Comparison of ENCODE assay signal across 8 cellular contexts in genomic region chr17:59845595-59846390, GRCh38. TPM values are rescaled to one million over a fixed set of nuclear protein-coding genes. Genes with fewer than 3 reads are reported as not detected.
DNase-seq lines count a peak whose midpoint lies in the region; ATAC-seq, FAIRE-seq and TF ChIP-seq lines count a peak whose summit lies in the region.

No MANE protein-coding gene starts in this region.

- H3K27me3 Mint-ChIP-seq in Caco-2 (ENCODE audit: insufficient read depth, unreplicated experiment): no peaks in the 10 kb centered on the region
- no peaks in the 10 kb centered on the region for H3K27me3 Mint-ChIP-seq in glutamatergic neuron (ENCODE audit: unreplicated experiment)

- in situ Hi-C loops in K562 (cut with MboI): loop anchor here (5.0 kb wide), 1 partner anchor 88 kb away; no protein-coding TSS in a partner anchor

- FAIRE-seq in K562 (lab: Jason Lieb, UNC): no peak

- TF ChIP-seq EP300 in K562 (IDR thresholded peaks at IDR 0.05; ENCODE audit: low read length): no peak

- H3K36me3 ChIP-seq in Caco-2 (ENCODE audit: control insufficient read depth, insufficient read depth, low read length) (0 out of 2 replicates have a peak, but pooled peaks cover 2% of the 10 kb centered on the region), K562 (ENCODE audit: control insufficient read depth, insufficient read depth, low read length) (peaks cover 15% of the 10 kb centered on the region)

- 46% methylated on average over 3 of the region's 3 CpGs for WGBS in K562 (ENCODE audit: insufficient coverage, low coverage, missing lambda C conversion rate)

- peaks cover 26% of the 10 kb centered on the region for H3K79me2 ChIP-seq in K562 (ENCODE audit: control insufficient read depth, insufficient read depth, low read length)

- H3K9me3 Mint-ChIP-seq in Caco-2 (ENCODE audit: unreplicated experiment) (no peaks in the 10 kb centered on the region), glutamatergic neuron (ENCODE audit: unreplicated experiment) (peaks cover 2% of the 10 kb centered on the region)

- H3K9ac ChIP-seq in K562 (ENCODE audit: insufficient read depth in 1 of 2, low read depth in 2 of 2, low read length in 2 of 2): no peak overlapping the region

- peaks cover 78% of the 10 kb centered on the region for H3K4me1 ChIP-seq in Caco-2
- H3K4me1 ChIP-seq in K562 (replicated peaks in 1 of 2; ENCODE audit: control insufficient read depth in 2 of 2, insufficient read depth in 2 of 2, low read length in 2 of 2): peaks cover 20 to 42% of the 10 kb centered on the region in 2 experiments

- H4K20me1 ChIP-seq in K562 (replicated peaks; ENCODE audit: control insufficient read depth, insufficient read depth, low read length): no peaks in the 10 kb centered on the region

- peak overlapping the region; percentile 20; the same call in 1 of the 3 replicates for H3K27ac ChIP-seq in K562 (ENCODE audit: extremely low read depth, low read depth, low read length)

- no peaks in the 10 kb centered on the region for H3K9me1 ChIP-seq in K562 (ENCODE audit: control insufficient read depth, insufficient read depth, low read length)

- CTCF ChIA-PET in Caco-2 (lab: Charles Lee): interaction anchor here (1.5 kb wide), 1 partner anchor 14 kb away, joined by 3 read pairs; no protein-coding TSS in a partner anchor
- CTCF ChIA-PET in K562 (lab: Yijun Ruan, JAX; ENCODE audit: low intra/inter-chr PET ratio): interaction anchor here (0.5 to 0.6 kb wide), 2 partner anchors 28 to 96 kb away, joined by 3 to 5 read pairs; no protein-coding TSS in a partner anchor

- DNase-seq in Caco-2: peak; percentile 86 to 91
- DNase-seq in HT1080 (ENCODE audit: low read depth): peak; percentile 72
- DNase-seq in K562 (ENCODE audit: extremely low read depth in 1 of 4, low spot score in 3 of 4): peak; percentile 28 to 45 (median 38)
- DNase-seq in left kidney (ENCODE audit: low read depth, low spot score): peak; percentile 50
- peak; percentile 88 for DNase-seq in stromal cell of bone marrow (ENCODE audit: low read depth)
- no peak for DNase-seq in glutamatergic neuron
- DNase-seq in ureter (ENCODE audit: low spot score): no peak

- H3K9me3 ChIP-seq in Caco-2: no peaks in the 10 kb centered on the region
- no peaks in the 10 kb centered on the region for H3K9me3 ChIP-seq in K562 (replicated peaks; ENCODE audit: control insufficient read depth, insufficient read depth, low read depth, low read length)

- BruUV-seq in Caco-2 (replicated peaks; lab: Mats Ljungman, UMichigan) (TSS peak; percentile 88), K562 (replicated peaks; lab: Mats Ljungman, UMichigan) (no TSS peak)

- H3K4me2 ChIP-seq in K562 (ENCODE audit: insufficient read depth, low read length): no peak overlapping the region

- H3K4me3 ChIP-seq in Caco-2 (ENCODE audit: low read depth, low read length): no peak overlapping the region
- no peak overlapping the region for H3K4me3 ChIP-seq in K562

- peak overlapping the region; percentile 89 for H3K4me3 Mint-ChIP-seq in Caco-2 (ENCODE audit: unreplicated experiment)
- H3K4me3 Mint-ChIP-seq in glutamatergic neuron (ENCODE audit: unreplicated experiment): no peak overlapping the region

- TF ChIP-seq POLR2A in K562 (conservative IDR thresholded peaks at IDR 0.05): 0 out of 2 replicates have a peak, but pooled peaks have one; percentile 11

- POLR2A ChIA-PET in Caco-2 (lab: Charles Lee): interaction anchor here (0.6 to 1.1 kb wide), 5 partner anchors 8 to 59 kb away, joined by 3 to 6 read pairs (median 3); partner anchors contain the start of gene TUBD1
- POLR2A ChIA-PET in K562 (lab: Yijun Ruan, JAX): interaction anchor here (0.6 to 2.0 kb wide), 5 partner anchors 16 to 559 kb away, joined by 3 to 13 read pairs (median 3); no protein-coding TSS in a partner anchor

- TF ChIP-seq CTCF in Caco-2 (IDR thresholded peaks at IDR 0.05; ENCODE audit: insufficient read depth in 1 of 2, low read depth in 1 of 2, low read length in 1 of 2, severe bottlenecking in 1 of 2, unreplicated experiment in 1 of 2): no peak
- no peak for TF ChIP-seq CTCF in K562 (IDR thresholded peaks at IDR 0.05 in 2 of 3, conservative IDR thresholded peaks at IDR 0.05 in 1 of 3; ENCODE audit: insufficient read depth in 2 of 3, low read depth in 1 of 3, low read length in 3 of 3)
- TF ChIP-seq CTCF in glutamatergic neuron (IDR thresholded peaks at IDR 0.05; ENCODE audit: partially characterized antibody, unreplicated experiment): no peak

- no peak for ATAC-seq in K562

- peaks cover 72% of the 10 kb centered on the region for H3K4me1 Mint-ChIP-seq in Caco-2 (ENCODE audit: low read depth, unreplicated experiment)
- H3K4me1 Mint-ChIP-seq in glutamatergic neuron (ENCODE audit: low read depth, unreplicated experiment): peaks cover 2% of the 10 kb centered on the region

- H3K27me3 ChIP-seq in Caco-2 (replicated peaks; ENCODE audit: control insufficient read depth, insufficient read depth, low read length): no peaks in the 10 kb centered on the region
- H3K27me3 ChIP-seq in K562 (ENCODE audit: control insufficient read depth in 2 of 2, insufficient read depth in 2 of 2, low read length in 2 of 2): no peaks in the 10 kb centered on the region

- peak overlapping the region; percentile 98 for H3K27ac Mint-ChIP-seq in Caco-2 (ENCODE audit: unreplicated experiment)
- no peak overlapping the region for H3K27ac Mint-ChIP-seq in glutamatergic neuron (ENCODE audit: unreplicated experiment)

- peaks cover 98% of the 10 kb centered on the region for H3K36me3 Mint-ChIP-seq in Caco-2 (ENCODE audit: insufficient read depth, unreplicated experiment)
- H3K36me3 Mint-ChIP-seq in glutamatergic neuron (ENCODE audit: unreplicated experiment): no peaks in the 10 kb centered on the region

- TF ChIP-seq RAD21 in K562 (CRISPR knock-in tag; conservative IDR thresholded peaks at IDR 0.05 in 1 of 2, IDR thresholded peaks at IDR 0.05 in 1 of 2): no peak

- intact Hi-C loops in Caco-2 (cut with micrococcal nuclease; ENCODE audit: unreplicated experiment) (loop anchor here (1.0 to 5.0 kb wide), 3 partner anchors 8 to 138 kb away; partner anchors contain the start of genes PTRH2 and VMP1), K562 (cut with micrococcal nuclease) (no loop called here)

- H2AFZ ChIP-seq in K562 (ENCODE audit: low read depth, low read length): no peak overlapping the region

TF ChIP-seq in PFSK-1, 5 proteins besides CTCF, POLR2A, EP300 and RAD21 (continues in another document):
- TF ChIP-seq POLR2AphosphoS5 (IDR thresholded peaks at IDR 0.05; ENCODE audit: low read depth, low read length): 0 out of 2 replicates have a peak, but pooled peaks have one; percentile 28

RNA-seq across cellular contexts. Expression of gene TUBD1, which starts 47.0 kb away (rescaled TPM):
- 22.5 and 23.6 TPM in 2 replicates for total RNA-seq in Caco-2 (2022)
- total RNA-seq in HT1080 (2014; rRNA removed; shearing (Covaris generic)): 3.5 and 6.1 TPM in 2 replicates
- polyA plus RNA-seq in HT1080 (2015; cell fraction: cytosol; rRNA removed): 3.4 and 4.0 TPM in 2 replicates
- 7.1 TPM in 2 replicates for polyA plus RNA-seq in HT1080 (2015; cell fraction: nucleus; rRNA removed)
- 5.3 TPM for polyA plus RNA-seq in PFSK-1 (2012; ENCODE audit: insufficient read length, low read depth)
- total RNA-seq in K562 (2011; cell fraction: chromatin; rRNA removed; ENCODE audit: low replicate concordance): 62.4 and 83.7 TPM in 2 replicates
- total RNA-seq in K562 (2011; cell fraction: nucleolus; rRNA removed): 24.5 and 26.2 TPM in 2 replicates
- 38.4 and 38.8 TPM in 2 replicates for total RNA-seq in K562 (2011; cell fraction: nucleoplasm; rRNA removed)
- total RNA-seq in K562 (2014; rRNA removed): 11.3 and 13.4 TPM in 2 replicates
- total RNA-seq in K562 (2014; rRNA removed; fragmentation: Illumina TruSeq; extraction: Trizol): 18.0 and 23.0 TPM in 2 replicates
- total RNA-seq in K562 (2015; rRNA removed; fragmentation: Illumina TruSeq; extraction: Trizol): 16.6 and 17.9 TPM in 2 replicates
- total RNA-seq in K562 (2021): 13.8 TPM in 2 replicates
- polyA plus RNA-seq in K562 (2011; rRNA removed): 26.7 and 35.3 TPM in 2 replicates
- polyA plus RNA-seq in K562 (2011; cell fraction: cytosol; rRNA removed): 10.1 and 19.4 TPM in 2 replicates
- polyA plus RNA-seq in K562 (2011; cell fraction: nucleus; rRNA removed): 6.5 and 7.7 TPM in 2 replicates
- 11.2 and 18.4 TPM in 2 replicates for polyA plus RNA-seq in K562 (2012)
- 18.7 and 20.7 TPM in 2 replicates for polyA plus RNA-seq in K562 (2014; fragmentation: Illumina TruSeq; extraction: Trizol)
- polyA plus RNA-seq in K562 (2014; fragmentation: Nextera tagmentation; extraction: Ambion mirVana): 10 to 100 TPM; 10.8 to 15.7 TPM
- polyA plus RNA-seq in K562 (2014; rRNA removed): 19.5 and 19.6 TPM in 2 replicates
- polyA minus RNA-seq in K562 (2011; rRNA and poly(A)+ RNA removed): 50.5 and 53.5 TPM in 2 replicates
- polyA minus RNA-seq in K562 (2011; cell fraction: cytosol; rRNA and poly(A)+ RNA removed): 10.6 and 18.5 TPM in 2 replicates
- 8.2 and 19.2 TPM in 2 replicates for polyA minus RNA-seq in K562 (2011; cell fraction: nucleus; rRNA and poly(A)+ RNA removed)
- 9.7 TPM for total RNA-seq in glutamatergic neuron (ENCODE audit: unreplicated experiment)
- total RNA-seq in ureter: 9.4 TPM

RNA-seq across cellular contexts. Expression of gene RPS6KB1, which starts 47.1 kb away (rescaled TPM):
- 66.9 and 68.3 TPM in 2 replicates for total RNA-seq in Caco-2 (2022)
- total RNA-seq in HT1080 (2014; rRNA removed; shearing (Covaris generic)): 16.4 and 16.8 TPM in 2 replicates
- 10.8 and 13.7 TPM in 2 replicates for polyA plus RNA-seq in HT1080 (2015; cell fraction: cytosol; rRNA removed)
- 22.5 and 23.0 TPM in 2 replicates for polyA plus RNA-seq in HT1080 (2015; cell fraction: nucleus; rRNA removed)
- polyA plus RNA-seq in PFSK-1 (2012; ENCODE audit: insufficient read length, low read depth): 29.6 TPM
- total RNA-seq in K562 (2011; cell fraction: chromatin; rRNA removed; ENCODE audit: low replicate concordance): 72.9 and 169 TPM in 2 replicates
- 37.4 and 47.0 TPM in 2 replicates for total RNA-seq in K562 (2011; cell fraction: nucleolus; rRNA removed)
- 91.2 and 172 TPM in 2 replicates for total RNA-seq in K562 (2011; cell fraction: nucleoplasm; rRNA removed)
- 36.3 and 60.7 TPM in 2 replicates for total RNA-seq in K562 (2014; rRNA removed)
- total RNA-seq in K562 (2014; rRNA removed; fragmentation: Illumina TruSeq; extraction: Trizol): 38.5 and 43.6 TPM in 2 replicates
- 32.7 and 33.2 TPM in 2 replicates for total RNA-seq in K562 (2015; rRNA removed; fragmentation: Illumina TruSeq; extraction: Trizol)
- 35.9 and 37.9 TPM in 2 replicates for total RNA-seq in K562 (2021)
- 28.2 and 35.1 TPM in 2 replicates for polyA plus RNA-seq in K562 (2011; rRNA removed)
- polyA plus RNA-seq in K562 (2011; cell fraction: cytosol; rRNA removed): 7.6 and 8.9 TPM in 2 replicates
- 26.5 and 40.9 TPM in 2 replicates for polyA plus RNA-seq in K562 (2011; cell fraction: nucleus; rRNA removed)
- 16.6 and 20.3 TPM in 2 replicates for polyA plus RNA-seq in K562 (2012)
- polyA plus RNA-seq in K562 (2014; fragmentation: Illumina TruSeq; extraction: Trizol): 29.6 and 35.4 TPM in 2 replicates
- 1 to 10 TPM; 8.8 to 9.2 TPM for polyA plus RNA-seq in K562 (2014; fragmentation: Nextera tagmentation; extraction: Ambion mirVana)
- 29.2 and 45.8 TPM in 2 replicates for polyA plus RNA-seq in K562 (2014; rRNA removed)
- polyA minus RNA-seq in K562 (2011; rRNA and poly(A)+ RNA removed): 40.3 and 48.2 TPM in 2 replicates
- polyA minus RNA-seq in K562 (2011; cell fraction: cytosol; rRNA and poly(A)+ RNA removed): 14.9 and 22.2 TPM in 2 replicates
- polyA minus RNA-seq in K562 (2011; cell fraction: nucleus; rRNA and poly(A)+ RNA removed): 27.1 and 40.0 TPM in 2 replicates
- total RNA-seq in glutamatergic neuron (ENCODE audit: unreplicated experiment): 45.0 TPM
- total RNA-seq in ureter: 46.8 TPM

Comparison
In these comparisons a context has a peak if more than half of its experiments do, and no peak if none do; other contexts are left out.
1. DNase-seq: peak in Caco-2 (2 of 2), HT1080 (single experiment), K562 (4 of 4), left kidney (single experiment) and stromal cell of bone marrow (single experiment); none in glutamatergic neuron (single experiment) and ureter (single experiment).